Comparison of ENCODE assay signal across 10 cellular contexts in the genomic region with DNA sequence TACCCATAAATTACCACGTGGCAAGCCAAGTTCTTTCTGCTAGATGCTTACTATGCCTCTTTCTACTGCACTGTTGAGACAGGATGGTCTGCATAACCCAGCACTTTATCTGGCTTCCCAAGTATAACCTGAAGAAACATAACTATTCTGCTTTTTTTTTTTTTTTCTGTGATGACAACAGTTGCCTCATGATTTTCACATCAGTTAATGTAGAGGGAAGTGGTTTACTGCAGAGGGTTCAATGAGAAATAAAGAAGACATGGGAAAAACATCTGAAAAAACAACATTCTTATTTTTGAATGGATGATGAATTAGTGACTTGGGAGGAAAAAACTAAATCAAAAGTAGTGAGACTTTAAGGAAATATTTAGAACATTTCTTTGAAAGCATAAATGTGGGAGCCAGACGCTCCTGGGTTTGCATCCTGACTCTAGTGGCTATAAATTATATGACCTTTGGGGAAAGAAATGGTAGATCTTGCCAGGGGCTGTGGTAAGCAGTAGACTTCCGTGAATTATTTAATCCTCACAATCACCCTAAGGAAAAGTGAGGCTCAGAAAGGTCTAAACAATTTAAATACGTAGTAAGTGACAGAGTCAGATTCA.
"Had no signal": no experiment of that assay in that cellular context is flagged by ENCODE, and none has a peak within 500 bp of the region (broad histone marks: within the 10 kb centered on the region; RNA-seq: fewer than 3 reads in every experiment).

No MANE protein-coding gene starts in this region.

- DNase-seq: activated CD4-positive, alpha-beta T cell treated with anti-CD3 and anti-CD28 coated beads, Interleukin-2, amount 10 ng/mL, durations not matched to agents 24 days and 14 days; activated naive CD4-positive, alpha-beta T cell treated with Interleukin-2 at 50 U/mL for 16 hours; hypothalamus; naive thymus-derived CD4-positive, alpha-beta T cell; posterior cingulate gyrus; right cardiac atrium; tibial artery; uterus had no signal

- H3K36me3 Mint-ChIP-seq: stimulated activated effector memory CD8-positive, alpha-beta T cell treated with anti-CD3 and anti-CD28 coated beads, Interleukin-12 subunit alpha, Interleukin-12 subunit beta, amount 100 ng/mL, for 72 hours; WTC11 had no signal

- H3K27ac Mint-ChIP-seq: activated CD4-positive, alpha-beta T cell treated with anti-CD3 and anti-CD28 coated beads, Interleukin-2, amount 10 ng/mL, durations not matched to agents 24 days and 14 days; naive thymus-derived CD4-positive, alpha-beta T cell; stimulated activated effector memory CD8-positive, alpha-beta T cell treated with anti-CD3 and anti-CD28 coated beads, Interleukin-12 subunit alpha, Interleukin-12 subunit beta, amount 100 ng/mL, for 72 hours; WTC11 had no signal

- H3K4me1 Mint-ChIP-seq: stimulated activated effector memory CD8-positive, alpha-beta T cell treated with anti-CD3 and anti-CD28 coated beads, Interleukin-12 subunit alpha, Interleukin-12 subunit beta, amount 100 ng/mL, for 72 hours had no signal

- H3K9me3 Mint-ChIP-seq: stimulated activated effector memory CD8-positive, alpha-beta T cell treated with anti-CD3 and anti-CD28 coated beads, Interleukin-12 subunit alpha, Interleukin-12 subunit beta, amount 100 ng/mL, for 72 hours; WTC11 had no signal

- H3K4me3 Mint-ChIP-seq: activated CD4-positive, alpha-beta T cell treated with anti-CD3 and anti-CD28 coated beads, Interleukin-2, amount 10 ng/mL, durations not matched to agents 24 days and 14 days; naive thymus-derived CD4-positive, alpha-beta T cell; stimulated activated effector memory CD8-positive, alpha-beta T cell treated with anti-CD3 and anti-CD28 coated beads, Interleukin-12 subunit alpha, Interleukin-12 subunit beta, amount 100 ng/mL, for 72 hours; WTC11 had no signal

- ATAC-seq: naive thymus-derived CD4-positive, alpha-beta T cell; right cardiac atrium; stimulated activated effector memory CD8-positive, alpha-beta T cell treated with anti-CD3 and anti-CD28 coated beads, Interleukin-12 subunit alpha, Interleukin-12 subunit beta, amount 100 ng/mL, for 72 hours had no signal
